Comparison of ENCODE assay signal across 8 cellular contexts in the genomic region with DNA sequence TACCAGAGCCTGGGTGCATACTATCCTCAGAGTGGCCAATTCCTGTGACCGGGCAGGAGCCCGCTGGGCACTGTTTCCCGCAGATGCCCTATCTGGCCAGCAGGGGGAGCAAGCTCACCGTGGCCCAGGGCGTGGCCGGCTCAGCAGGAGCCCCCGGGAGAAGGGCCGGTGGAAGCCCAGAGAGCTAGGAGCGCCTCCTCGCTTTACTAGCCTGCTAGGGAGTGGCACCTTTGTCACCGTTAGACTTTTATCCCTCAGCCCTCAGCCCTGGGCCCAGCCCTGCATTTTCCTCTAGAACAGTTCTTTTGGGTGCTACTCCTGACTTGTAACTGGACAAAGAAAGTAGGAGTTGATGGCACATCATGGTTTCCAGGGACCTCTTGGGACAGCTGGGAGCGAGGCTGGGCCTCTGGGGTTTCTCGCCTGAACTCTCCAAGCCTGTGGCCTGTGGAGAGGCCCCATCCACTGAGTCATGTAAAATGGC. TPM values are rescaled to one million over a fixed set of nuclear protein-coding genes. Genes with fewer than 3 reads are reported as not detected.
DNase-seq lines count a peak whose midpoint lies in the region; TF ChIP-seq lines count a peak whose summit lies in the region.

No MANE protein-coding gene starts in this region.

- H3K9me2 ChIP-seq in neural cell (ENCODE audit: insufficient read depth, low read length): no peaks in the 10 kb centered on the region

- H3K4me3 ChIP-seq in esophagus muscularis mucosa (no peak overlapping the region), neural cell (ENCODE audit: low read length) (no peak overlapping the region), stomach (no peak overlapping the region)

- H3K27me3 ChIP-seq in esophagus muscularis mucosa (no peaks in the 10 kb centered on the region), neural cell (ENCODE audit: insufficient read depth, low read depth, low read length) (no peaks in the 10 kb centered on the region), stomach (peaks cover 0 to 7% (median 0%) of the 10 kb centered on the region in 3 donors)

- peak; percentile 34 for TF ChIP-seq RAD21 in neural cell (conservative IDR thresholded peaks at IDR 0.05)

- no peaks in the 10 kb centered on the region for H3F3A ChIP-seq in neural cell (ENCODE audit: insufficient read depth, low read length, poor library complexity, severe bottlenecking)

- intact Hi-C loops in esophagus muscularis mucosa (cut with DNase I) (loop anchor here (2.0 to 10.0 kb wide), 2 partner anchors 124 to 472 kb away; no protein-coding TSS in a partner anchor), stomach (cut with DNase I; ENCODE audit: low total_unique reads) (no loop called here)

- H3K4me1 ChIP-seq in esophagus muscularis mucosa (peaks cover 0 to 7% (median 2%) of the 10 kb centered on the region in 4 donors), stomach (peaks cover 0 to 7% (median 6%) of the 10 kb centered on the region in 4 donors)

- H2AFZ ChIP-seq in neural cell (ENCODE audit: low read depth, low read length): no peak overlapping the region

- H3K9ac ChIP-seq in neural cell (ENCODE audit: low read length): no peak overlapping the region

- H3K79me2 ChIP-seq in neural cell (replicated peaks; ENCODE audit: insufficient read depth, low read length): no peaks in the 10 kb centered on the region

- WGBS in esophagus muscularis mucosa: 42% methylated on average over 6 of the region's 13 CpGs
- 16 to 29% (median 18%) methylated on average over 7 to 13 of the region's 13 CpGs for WGBS in stomach, 5 donors

- TF ChIP-seq POLR2A in esophagus muscularis mucosa (IDR thresholded peaks at IDR 0.05; ENCODE audit: low read depth): no peak
- no peak for TF ChIP-seq POLR2A in stomach (IDR thresholded peaks at IDR 0.05)

- DNase-seq in Caki2 (ENCODE audit: low read depth) (peak; percentile 61), GM20000 (ENCODE audit: low spot score) (peak; percentile 81), HK-2 (ENCODE audit: unreplicated experiment) (peak; percentile 79), OCI-M2 (lab: John Stamatoyannopoulos, UW; ENCODE audit: unreplicated experiment) (peak; percentile 3), activated T-cell treated with anti-CD3 and anti-CD28 coated beads for 4 hours (peak; percentile 51), esophagus muscularis mucosa (ENCODE audit: extremely low spot score) (no peak), stomach (peak; percentile 80)

- H3K27ac ChIP-seq in esophagus muscularis mucosa (replicated peaks in 1 of 4) (no peak overlapping the region), neural cell (ENCODE audit: low read length) (no peak overlapping the region), stomach (no peak overlapping the region)

- no peaks in the 10 kb centered on the region for H4K20me1 ChIP-seq in neural cell (ENCODE audit: insufficient read depth)

- in situ Hi-C loops in Caki2 (cut with HindIII; ENCODE audit: low pct_unique_long_range_greater_than_20kb, low sequenced_read_pairs): no loop called here

- H3K4me2 ChIP-seq in neural cell (ENCODE audit: low read length): no peak overlapping the region

- TF ChIP-seq EP300 in esophagus muscularis mucosa (IDR thresholded peaks at IDR 0.05): no peak
- no peak for TF ChIP-seq EP300 in neural cell (conservative IDR thresholded peaks at IDR 0.05; ENCODE audit: poor library complexity, severe bottlenecking)
- TF ChIP-seq EP300 in stomach (IDR thresholded peaks at IDR 0.05): no peak

- H3K36me3 ChIP-seq in esophagus muscularis mucosa (no peaks in the 10 kb centered on the region), neural cell (ENCODE audit: insufficient read depth, low read length) (no peaks in the 10 kb centered on the region), stomach (no peaks in the 10 kb centered on the region)

- peaks cover 0 to 6% (median 5%) of the 10 kb centered on the region in 4 donors for H3K9me3 ChIP-seq in esophagus muscularis mucosa
- H3K9me3 ChIP-seq in neural cell (ENCODE audit: low read length): no peaks in the 10 kb centered on the region
- peaks cover 0 to 8% (median 2%) of the 10 kb centered on the region in 4 donors for H3K9me3 ChIP-seq in stomach

- TF ChIP-seq CTCF in GM20000 (IDR thresholded peaks at IDR 0.05; ENCODE audit: extremely low read depth, missing control alignments) (peak; percentile 98), esophagus muscularis mucosa (IDR thresholded peaks at IDR 0.05) (peak; percentile 89 to 97 (median 91)), neural cell (IDR thresholded peaks at IDR 0.05; ENCODE audit: poor library complexity, severe bottlenecking) (peak; percentile 55), stomach (IDR thresholded peaks at IDR 0.05) (peak in 5 of 7 experiments; percentile 85 to 97 (median 94))

TF ChIP-seq in neural cell, 6 proteins besides CTCF, POLR2A, EP300 and RAD21:
- no peak for TF ChIP-seq MXI1 (conservative IDR thresholded peaks at IDR 0.05; ENCODE audit: poor library complexity, severe bottlenecking)
- TF ChIP-seq SMC3 (conservative IDR thresholded peaks at IDR 0.05; ENCODE audit: poor library complexity): peak; percentile 32

RNA-seq across cellular contexts. Expression of gene TMEM177, which starts 24.0 kb away (rescaled TPM):
- 23.1 and 29.1 TPM in 2 replicates for total RNA-seq in Caki2 (2014; rRNA removed; shearing (Covaris generic); ENCODE audit: low replicate concordance)
- 10 to 100 TPM in 1 of 4 donors, 1 to 10 TPM in 3; 3.6 to 11.0 (median 6.1) TPM for total RNA-seq in esophagus muscularis mucosa
- 10.0 and 18.0 TPM in 2 replicates for polyA plus RNA-seq in neural cell
- polyA minus RNA-seq in neural cell: 10.9 and 12.9 TPM in 2 replicates
- 10 to 100 TPM in 1 of 5 donors, 1 to 10 TPM in 3, not detected in 1; 3.9 to 15.2 (median 6.4) TPM for total RNA-seq in stomach
- polyA plus RNA-seq in stomach: 1 to 10 TPM; 4.4 to 8.1 (median 7.1) TPM

RNA-seq across cellular contexts. Expression of gene PTPN4, which starts 56.8 kb away (rescaled TPM):
- total RNA-seq in Caki2 (2014; rRNA removed; shearing (Covaris generic); ENCODE audit: low replicate concordance): 6.4 and 11.3 TPM in 2 replicates
- 10 to 100 TPM; 21.3 to 39.9 (median 24.7) TPM for total RNA-seq in esophagus muscularis mucosa
- 14.2 and 22.0 TPM in 2 replicates for polyA plus RNA-seq in neural cell
- polyA minus RNA-seq in neural cell: 93.2 and 109 TPM in 2 replicates
- total RNA-seq in stomach: 100 to 1,000 TPM in 2 of 5 donors, 10 to 100 TPM in 2, 1 to 10 TPM in 1; 8.1 to 450 (median 52.5) TPM
- 1 to 10 TPM; 2.9 to 3.8 (median 3.5) TPM for polyA plus RNA-seq in stomach
